ENCODE assay signal across 25 cellular contexts in the genomic region with DNA sequence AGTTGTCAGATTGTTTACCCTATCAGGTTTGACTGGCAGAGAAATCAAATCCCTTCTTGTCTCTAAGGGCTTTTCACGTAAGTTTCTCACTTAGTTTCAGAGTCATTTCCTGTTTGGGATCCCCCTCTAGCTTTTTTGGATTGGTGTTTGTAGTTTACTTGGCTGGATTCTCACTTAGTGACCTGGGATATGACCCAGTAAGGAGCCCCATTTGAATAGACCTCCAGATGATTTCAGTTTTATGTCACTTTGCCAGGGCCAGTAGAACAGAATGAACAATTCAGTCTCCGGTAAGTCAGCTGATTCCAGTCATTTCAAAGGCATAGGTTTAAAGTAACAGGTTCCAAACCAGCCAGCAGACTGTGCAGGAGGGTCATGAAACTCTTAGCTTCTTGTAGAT.
"Had no signal": no experiment of that assay in that cellular context is flagged by ENCODE, and none has a peak within 500 bp of the region (broad histone marks: within the 10 kb centered on the region; RNA-seq: fewer than 3 reads in every experiment).

No MANE protein-coding gene starts in this region.

- DNase-seq: activated CD4-positive, alpha-beta T cell treated with anti-CD3 and anti-CD28 coated beads for 1 hour; activated CD4-positive, alpha-beta T cell treated with anti-CD3 and anti-CD28 coated beads, Interleukin-2, amount 50 U/mL, for 48 hours; activated CD8-positive, alpha-beta memory T cell treated with anti-CD3 and anti-CD28 coated beads for 24 hours; activated effector memory CD4-positive, alpha-beta T cell treated with anti-CD3 and anti-CD28 coated beads, Interleukin-2, amount 50 U/mL, for 16 hours; activated naive CD4-positive, alpha-beta T cell treated with anti-CD3 and anti-CD28 coated beads, Interleukin-2, amount 10 ng/mL, durations not matched to agents 7 days and 5 days; activated naive CD8-positive, alpha-beta T cell treated with anti-CD3 and anti-CD28 coated beads, Interleukin-2, amount 10 ng/mL, durations not matched to agents 7 days and 5 days; central memory CD4-positive, alpha-beta T cell; foreskin keratinocyte; mammary epithelial cell; naive B cell; nephron progenitor cell; pancreas; retina; sigmoid colon; small intestine; stimulated activated CD4-positive, alpha-beta T cell treated with anti-CD3 and anti-CD28 coated beads, Interleukin-4, amount 100 ng/mL, for 4 hours; stimulated activated CD8-positive, alpha-beta memory T cell treated with anti-CD3 and anti-CD28 coated beads, Interleukin-4, amount 100 ng/mL, for 48 hours; stimulated activated naive CD8-positive, alpha-beta T cell treated with anti-CD3 and anti-CD28 coated beads, Interleukin-15, amount 100 ng/mL, for 72 hours; T-helper 2 cell; thyroid gland; upper lobe of right lung had no signal

- H3K4me3 ChIP-seq: ascending aorta, pancreas, prostate gland, sigmoid colon, thyroid gland, upper lobe of right lung had no signal

- H3K27ac ChIP-seq: ascending aorta, foreskin keratinocyte, pancreas, prostate gland, sigmoid colon, thyroid gland, upper lobe of right lung had no signal

- ATAC-seq: esophagus mucosa; foreskin keratinocyte; pancreas; stimulated activated memory B cell treated with anti-CD40 and anti-IgM and Interleukin-4, amounts not matched to agents 10 μg/mL and 1 μg/mL and 100 μg/mL, for 72 hours; stimulated activated naive CD8-positive, alpha-beta T cell treated with anti-CD3 and anti-CD28 coated beads, Interleukin-15, amount 100 ng/mL, for 72 hours; upper lobe of right lung had no signal
